Comparison of ENCODE assay signal across 8 cellular contexts in the genomic region with DNA sequence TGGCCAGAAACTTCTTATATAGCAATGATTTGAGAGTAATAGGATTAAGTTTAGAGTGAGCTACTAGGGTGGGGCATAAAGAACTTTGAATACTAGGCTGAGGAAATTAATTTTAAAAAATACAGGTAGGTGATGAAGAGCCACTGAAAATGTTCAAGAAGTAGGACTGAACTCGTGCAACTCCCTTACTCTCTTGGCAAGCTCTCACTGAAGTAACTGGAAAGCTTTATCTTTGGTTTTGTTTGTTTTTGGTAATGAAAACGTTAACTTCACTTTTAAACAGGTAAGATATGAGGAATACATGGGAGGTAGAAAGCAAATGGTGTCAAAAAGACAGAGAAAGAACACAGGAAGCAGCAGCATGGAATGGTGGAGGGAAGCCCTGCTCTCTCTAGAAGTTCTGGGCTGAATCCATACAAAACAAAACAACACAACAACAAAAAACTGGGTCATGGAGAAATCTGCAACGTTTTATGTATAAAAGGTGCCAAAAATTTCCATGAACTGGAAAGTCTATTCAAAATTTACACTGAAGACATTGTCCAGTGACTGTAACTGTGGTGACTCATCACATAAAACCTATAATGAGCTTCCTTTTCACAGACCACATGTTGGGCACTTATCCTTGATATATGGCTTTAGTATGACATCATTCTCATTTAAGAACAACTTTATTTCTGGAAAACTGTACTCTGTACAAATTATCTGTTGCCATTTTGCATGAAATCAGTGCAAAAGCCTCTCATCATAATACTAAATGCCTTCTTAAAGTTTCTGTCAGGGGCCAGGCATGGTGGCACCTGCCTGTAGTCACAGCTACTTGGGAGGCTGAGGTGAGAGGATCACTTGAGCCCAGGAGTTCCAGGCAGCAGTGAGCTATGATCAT.
DNase-seq lines count a peak whose midpoint lies in the region; ATAC-seq and TF ChIP-seq lines count a peak whose summit lies in the region.

No MANE protein-coding gene starts in this region.

- peaks cover 1% of the 10 kb centered on the region for H3K27me3 Mint-ChIP-seq in glutamatergic neuron (ENCODE audit: unreplicated experiment)

- H3K9me3 Mint-ChIP-seq in glutamatergic neuron (ENCODE audit: unreplicated experiment), result no peaks in the 10 kb centered on the region

- intact Hi-C loops in left ventricle myocardium superior (cut with micrococcal nuclease), result no loop called here

- peak in 1 of 2 experiments; percentile 86 for DNase-seq in SJSA1 (ENCODE audit: low read depth in 1 of 2, low spot score in 2 of 2)
- peak; percentile 85 for DNase-seq in kidney glomerular epithelial cell (lab: John Stamatoyannopoulos, UW)
- DNase-seq in left ventricle myocardium superior, result no peak
- no peak for DNase-seq in activated naive CD4-positive, alpha-beta T cell treated with Interleukin-2 at 50 U/mL for 16 hours
- DNase-seq in HuH-7.5 (ENCODE audit: low spot score), result no peak
- no peak for DNase-seq in glutamatergic neuron

- peaks cover 16% of the 10 kb centered on the region for H3K4me1 ChIP-seq in SJSA1 (replicated peaks)

- H3K4me1 Mint-ChIP-seq in glutamatergic neuron (ENCODE audit: low read depth, unreplicated experiment), result no peaks in the 10 kb centered on the region

- H3K36me3 ChIP-seq in SJSA1, result no peaks in the 10 kb centered on the region

- ATAC-seq in GM18508 (IDR thresholded peaks at IDR 0.05; ENCODE audit: insufficient read depth, unreplicated experiment) (peak; percentile 81), HG03103 (IDR thresholded peaks at IDR 0.05; ENCODE audit: low read depth, unreplicated experiment) (peak; percentile 64), left ventricle myocardium superior (no peak)

- H3K4me3 ChIP-seq in SJSA1, result no peak overlapping the region

- H3K36me3 Mint-ChIP-seq in glutamatergic neuron (ENCODE audit: unreplicated experiment), result no peaks in the 10 kb centered on the region

- H3K27me3 ChIP-seq in SJSA1 (replicated peaks), result no peaks in the 10 kb centered on the region

- no peak overlapping the region for H3K27ac Mint-ChIP-seq in glutamatergic neuron (ENCODE audit: unreplicated experiment)

- TF ChIP-seq CTCF in glutamatergic neuron (IDR thresholded peaks at IDR 0.05; ENCODE audit: partially characterized antibody, unreplicated experiment), result no peak

- no peaks in the 10 kb centered on the region for H3K9me3 ChIP-seq in SJSA1 (replicated peaks)

- no peak overlapping the region for H3K4me3 Mint-ChIP-seq in glutamatergic neuron (ENCODE audit: unreplicated experiment)

- H3K27ac ChIP-seq in SJSA1, result peak overlapping the region; percentile 42
